In the genomic region with DNA sequence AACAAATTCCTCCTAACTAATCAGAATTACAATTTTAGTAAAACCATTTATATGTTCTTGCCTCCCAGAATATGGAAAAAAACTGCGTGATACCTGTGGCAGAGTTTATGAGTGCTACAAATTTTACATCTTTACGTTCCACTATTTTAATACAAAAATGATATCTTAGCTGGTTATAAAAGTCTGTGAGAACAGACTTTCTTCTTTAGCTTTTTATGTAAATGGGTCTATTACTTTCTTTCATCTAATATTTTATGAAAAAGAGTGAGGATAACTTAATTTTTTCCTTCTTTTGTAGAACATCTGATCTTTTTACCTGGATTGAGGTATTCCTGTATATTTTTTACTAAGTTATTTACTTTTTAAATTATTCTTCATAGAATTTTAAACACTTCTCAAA, we compare ENCODE assay signal across 2 cellular contexts.
TF ChIP-seq lines count a peak whose summit lies in the region.

No MANE protein-coding gene starts in this region.

TF ChIP-seq in HepG2, 621 proteins besides CTCF, POLR2A, EP300 and RAD21:
- TF ChIP-seq IRX3 (CRISPR knock-in tag; IDR thresholded peaks at IDR 0.05; ENCODE audit: borderline replicate concordance, low read depth): no peak
- no peak for TF ChIP-seq ZNF879 (CRISPR knock-in tag; IDR thresholded peaks at IDR 0.05)
- no peak for TF ChIP-seq HES4 (CRISPR knock-in tag; IDR thresholded peaks at IDR 0.05; ENCODE audit: borderline replicate concordance)
- TF ChIP-seq, protein P1, sequence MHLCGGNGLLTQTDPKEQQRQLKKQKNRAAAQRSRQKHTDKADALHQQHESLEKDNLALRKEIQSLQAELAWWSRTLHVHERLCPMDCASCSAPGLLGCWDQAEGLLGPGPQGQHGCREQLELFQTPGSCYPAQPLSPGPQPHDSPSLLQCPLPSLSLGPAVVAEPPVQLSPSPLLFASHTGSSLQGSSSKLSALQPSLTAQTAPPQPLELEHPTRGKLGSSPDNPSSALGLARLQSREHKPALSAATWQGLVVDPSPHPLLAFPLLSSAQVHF (CRISPR knock-in tag; IDR thresholded peaks at IDR 0.05): no peak
- TF ChIP-seq ZNF772 (CRISPR knock-in tag; IDR thresholded peaks at IDR 0.05): no peak
- peak; percentile 91; the same call in 1 of the 2 replicates for TF ChIP-seq ZFP1 (CRISPR knock-in tag; IDR thresholded peaks at IDR 0.05)
- no peak for TF ChIP-seq ZKSCAN8 (CRISPR knock-in tag; IDR thresholded peaks at IDR 0.05; ENCODE audit: borderline replicate concordance)
- TF ChIP-seq CERS6 (CRISPR knock-in tag; IDR thresholded peaks at IDR 0.05): no peak

TF ChIP-seq in K562, 482 proteins besides CTCF, POLR2A, EP300 and RAD21:
- TF ChIP-seq ZFP1 (CRISPR knock-in tag; IDR thresholded peaks at IDR 0.05): 0 out of 2 replicates have a peak, but pooled peaks have one; percentile 20
- no peak for TF ChIP-seq MEF2A (IDR thresholded peaks at IDR 0.05; ENCODE audit: control insufficient read depth, low read depth, low read length)
